In genomic region chr22:49950396-49950994, GRCh38 we compare ENCODE assay signal across 14 cellular contexts. TPM values are rescaled to one million over a fixed set of nuclear protein-coding genes. Genes with fewer than 3 reads are reported as not detected.
DNase-seq lines count a peak whose midpoint lies in the region; ATAC-seq and TF ChIP-seq lines count a peak whose summit lies in the region.
"Had no signal": no experiment of that assay in that cellular context is flagged by ENCODE, and none has a peak within 500 bp of the region (broad histone marks: within the 10 kb centered on the region; RNA-seq: fewer than 3 reads in every experiment).

No MANE protein-coding gene starts in this region.

- no peak for TF ChIP-seq POLR2A in testis (IDR thresholded peaks at IDR 0.05)

- H3K9me3 Mint-ChIP-seq in naive thymus-derived CD4-positive, alpha-beta T cell: peaks cover 0 to 3% (median 0%) of the 10 kb centered on the region in 11 donors
- H3K9me3 Mint-ChIP-seq: CD4-positive, CD25-positive, alpha-beta regulatory T cell; GM23338 had no signal

- no peaks in the 10 kb centered on the region for H3K27me3 Mint-ChIP-seq in naive thymus-derived CD4-positive, alpha-beta T cell
- H3K27me3 Mint-ChIP-seq: CD4-positive, CD25-positive, alpha-beta regulatory T cell had no signal

- H3K79me2 ChIP-seq in PC-9 (ENCODE audit: low read depth): no peaks in the 10 kb centered on the region

- H3K27ac ChIP-seq in PC-9: peak overlapping the region; percentile 57
- H3K27ac ChIP-seq in epithelial cell of prostate: peak overlapping the region; percentile 81
- H3K27ac ChIP-seq in neutrophil: peak overlapping the region; percentile 98
- peak overlapping the region; percentile 84 for H3K27ac ChIP-seq in urinary bladder (ENCODE audit: low read depth)
- no peak overlapping the region for H3K27ac ChIP-seq in naive thymus-derived CD4-positive, alpha-beta T cell (ENCODE audit: low read depth, low read length)
- H3K27ac ChIP-seq in testis: no peak overlapping the region

- intact Hi-C loops in PC-9 (cut with micrococcal nuclease; ENCODE audit: unreplicated experiment) (no loop called here), testis (cut with DNase I; ENCODE audit: low total_unique reads) (no loop called here)
- intact Hi-C loops in naive thymus-derived CD4-positive, alpha-beta T cell (cut with micrococcal nuclease): no loop called here

- peak overlapping the region; percentile 50 for H3K4me2 ChIP-seq in PC-9
- H3K4me2 ChIP-seq: GM23338 had no signal

- H3K9me2 ChIP-seq in PC-9 (ENCODE audit: insufficient read depth): no peaks in the 10 kb centered on the region

- no peak for ATAC-seq in naive thymus-derived CD4-positive, alpha-beta T cell
- ATAC-seq: GM23338, SK-N-SH treated with all-trans-retinoic acid at 6 μM for 48 hours had no signal

- no peak overlapping the region for H3K27ac Mint-ChIP-seq in naive thymus-derived CD4-positive, alpha-beta T cell
- H3K27ac Mint-ChIP-seq: CD4-positive, CD25-positive, alpha-beta regulatory T cell; GM23338 had no signal

- H3K4me1 ChIP-seq in PC-9 (replicated peaks; ENCODE audit: insufficient read depth) (peaks cover 43% of the 10 kb centered on the region), neutrophil (ENCODE audit: control insufficient read depth in 1 of 2, insufficient read depth in 1 of 2, low read depth in 1 of 2, low read length in 1 of 2) (peaks cover 47 to 54% of the 10 kb centered on the region in 2 experiments), urinary bladder (ENCODE audit: insufficient read depth) (no peaks in the 10 kb centered on the region), testis (peaks cover 16% of the 10 kb centered on the region)
- peaks cover 9 to 17% of the 10 kb centered on the region in 2 donors for H3K4me1 ChIP-seq in naive thymus-derived CD4-positive, alpha-beta T cell (ENCODE audit: control insufficient read depth in 2 of 2, insufficient read depth in 2 of 2, low read length in 2 of 2)

- CTCF ChIA-PET in PC-9 (lab: Charles Lee): interaction anchor here (0.5 to 0.7 kb wide), 3 partner anchors 11 to 738 kb away, joined by 3 to 6 read pairs (median 4); no protein-coding TSS in a partner anchor
- CTCF ChIA-PET in naive thymus-derived CD4-positive, alpha-beta T cell (lab: Charles Lee): interaction anchor here (0.9 kb wide), 1 partner anchor 41 kb away, joined by 3 read pairs; no protein-coding TSS in a partner anchor

- no peak overlapping the region for H2AFZ ChIP-seq in PC-9
- H2AFZ ChIP-seq: GM23338 had no signal

- 81% methylated on average over 18 of the region's 18 CpGs for WGBS in urinary bladder
- 89 to 92% methylated on average over 11 to 18 of the region's 18 CpGs for WGBS in testis, 2 donors

- peaks cover 0 to 2% (median 0%) of the 10 kb centered on the region in 5 donors for H3K36me3 Mint-ChIP-seq in naive thymus-derived CD4-positive, alpha-beta T cell
- H3K36me3 Mint-ChIP-seq: CD4-positive, CD25-positive, alpha-beta regulatory T cell had no signal

- no peak for TF ChIP-seq CTCF in PC-9 (conservative IDR thresholded peaks at IDR 0.05)
- no peak for TF ChIP-seq CTCF in neutrophil (IDR thresholded peaks at IDR 0.05)
- no peak for TF ChIP-seq CTCF in testis (IDR thresholded peaks at IDR 0.05)

- H4K20me1 ChIP-seq in PC-9 (ENCODE audit: insufficient read depth): no peaks in the 10 kb centered on the region

- POLR2A ChIA-PET in PC-9 (lab: Charles Lee; ENCODE audit: unreplicated experiment): interaction anchor here (1.0 to 1.6 kb wide), 2 partner anchors 14 to 16 kb away, joined by 4 to 9 read pairs; no protein-coding TSS in a partner anchor
- POLR2A ChIA-PET in naive thymus-derived CD4-positive, alpha-beta T cell (lab: Charles Lee): interaction anchor here (0.7 to 1.5 kb wide), 2 partner anchors 12 to 120 kb away, joined by 3 to 5 read pairs; no protein-coding TSS in a partner anchor

- no peak for DNase-seq in PC-9
- no peak for DNase-seq in epithelial cell of prostate (ENCODE audit: low read depth, low spot score)
- no peak for DNase-seq in NCI-H187 (lab: John Stamatoyannopoulos, UW)
- DNase-seq in naive thymus-derived CD4-positive, alpha-beta T cell: no peak
- no peak for DNase-seq in testis
- DNase-seq: activated CD4-positive, alpha-beta T cell treated with anti-CD3 and anti-CD28 coated beads, Interleukin-2, amount 50 U/mL, for 48 hours; caudate nucleus; CD4-positive, CD25-positive, alpha-beta regulatory T cell; EL; stimulated activated naive CD4-positive, alpha-beta T cell had no signal

- H3K36me3 ChIP-seq in PC-9 (ENCODE audit: low read depth): no peaks in the 10 kb centered on the region
- H3K36me3 ChIP-seq in neutrophil: no peaks in the 10 kb centered on the region
- no peaks in the 10 kb centered on the region for H3K36me3 ChIP-seq in urinary bladder (ENCODE audit: insufficient read depth)
- H3K36me3 ChIP-seq in naive thymus-derived CD4-positive, alpha-beta T cell (ENCODE audit: control insufficient read depth in 2 of 3, insufficient read depth in 3 of 3, low read length in 3 of 3): no peaks in the 10 kb centered on the region
- H3K36me3 ChIP-seq in testis (ENCODE audit: low read depth, missing control alignments): no peaks in the 10 kb centered on the region

- peaks cover 29% of the 10 kb centered on the region for H3F3A ChIP-seq in PC-9 (ENCODE audit: insufficient read depth, low read depth)

- no peaks in the 10 kb centered on the region for H3K9me3 ChIP-seq in PC-9 (ENCODE audit: insufficient read depth, low read depth)
- H3K9me3 ChIP-seq in neutrophil: no peaks in the 10 kb centered on the region
- no peaks in the 10 kb centered on the region for H3K9me3 ChIP-seq in naive thymus-derived CD4-positive, alpha-beta T cell (ENCODE audit: control insufficient read depth in 2 of 3, low read length in 3 of 3)
- no peaks in the 10 kb centered on the region for H3K9me3 ChIP-seq in testis

- no peak overlapping the region for H3K4me3 Mint-ChIP-seq in naive thymus-derived CD4-positive, alpha-beta T cell
- H3K4me3 Mint-ChIP-seq: CD4-positive, CD25-positive, alpha-beta regulatory T cell; GM23338 had no signal

- no peak overlapping the region for H3K4me3 ChIP-seq in PC-9
- H3K4me3 ChIP-seq in neutrophil (ENCODE audit: low read depth in 1 of 2, low read length in 1 of 2): peak overlapping the region in 1 of 2 experiments; percentile 8
- no peak overlapping the region for H3K4me3 ChIP-seq in urinary bladder (ENCODE audit: low read depth, low read length)
- no peak overlapping the region for H3K4me3 ChIP-seq in naive thymus-derived CD4-positive, alpha-beta T cell (ENCODE audit: low read length)
- no peak overlapping the region for H3K4me3 ChIP-seq in testis
- H3K4me3 ChIP-seq: GM23338 had no signal

- H3K27me3 ChIP-seq in PC-9 (ENCODE audit: insufficient read depth, low read depth) (no peaks in the 10 kb centered on the region), neutrophil (no peaks in the 10 kb centered on the region), testis (no peaks in the 10 kb centered on the region)
- H3K27me3 ChIP-seq in naive thymus-derived CD4-positive, alpha-beta T cell (ENCODE audit: control insufficient read depth in 2 of 2, insufficient read depth in 2 of 2, low read length in 2 of 2): no peaks in the 10 kb centered on the region

- no TSS peak for BruUV-seq in PC-9 (replicated peaks; lab: Mats Ljungman, UMichigan)

- peaks cover 4 to 14% (median 6%) of the 10 kb centered on the region in 7 donors for H3K4me1 Mint-ChIP-seq in naive thymus-derived CD4-positive, alpha-beta T cell

RNA-seq across cellular contexts. Expression of gene PIM3, which starts 10.1 kb away (rescaled TPM):
- total RNA-seq in PC-9 (2021): 67.0 and 84.8 TPM in 2 replicates
- total RNA-seq in urinary bladder: 17.1 TPM
- 74.5 TPM for polyA plus RNA-seq in urinary bladder
- total RNA-seq in naive thymus-derived CD4-positive, alpha-beta T cell: 100 to 1,000 TPM in 2 of 5 experiments, 10 to 100 TPM in 3; 44.4 to 164 (median 78.3) TPM
- polyA plus RNA-seq in naive thymus-derived CD4-positive, alpha-beta T cell: 10 to 100 TPM; 21.3 to 38.8 TPM
- total RNA-seq in testis: 10 to 100 TPM; 68.2 to 89.9 TPM
- polyA plus RNA-seq in testis (ENCODE audit: insufficient read depth, low read depth, low replicate concordance): 50.8 TPM

RNA-seq across cellular contexts. Expression of gene CRELD2, which starts 32.1 kb away (rescaled TPM):
- 30.7 and 34.1 TPM in 2 replicates for total RNA-seq in PC-9 (2021)
- total RNA-seq in urinary bladder: 19.3 TPM
- 37.3 TPM for polyA plus RNA-seq in urinary bladder
- total RNA-seq in naive thymus-derived CD4-positive, alpha-beta T cell: 10 to 100 TPM; 19.7 to 80.9 (median 28.5) TPM
- 10 to 100 TPM; 37.3 to 39.1 TPM for polyA plus RNA-seq in naive thymus-derived CD4-positive, alpha-beta T cell
- total RNA-seq in testis: 10 to 100 TPM; 57.9 to 64.2 TPM
- 58.3 TPM for polyA plus RNA-seq in testis (ENCODE audit: insufficient read depth, low read depth, low replicate concordance)

RNA-seq across cellular contexts. Expression of gene ALG12, which starts 32.3 kb away (rescaled TPM):
- 16.8 and 19.2 TPM in 2 replicates for total RNA-seq in PC-9 (2021)
- total RNA-seq in urinary bladder: 20.4 TPM
- 18.5 TPM for polyA plus RNA-seq in urinary bladder
- total RNA-seq in naive thymus-derived CD4-positive, alpha-beta T cell: 10 to 100 TPM; 16.2 to 22.4 (median 19.5) TPM
- polyA plus RNA-seq in naive thymus-derived CD4-positive, alpha-beta T cell: 10 to 100 TPM; 10.4 to 21.2 TPM
- total RNA-seq in testis: 10 to 100 TPM; 11.9 to 18.3 TPM
- polyA plus RNA-seq in testis (ENCODE audit: insufficient read depth, low read depth, low replicate concordance): 10.6 TPM

Comparison
In these comparisons a context has a peak if more than half of its experiments do, and no peak if none do; other contexts are left out.
1. H3K27ac ChIP-seq: peak in PC-9 (single experiment), epithelial cell of prostate (single experiment), neutrophil (single experiment) and urinary bladder (single experiment); none in naive thymus-derived CD4-positive, alpha-beta T cell (single experiment) and testis (0 of 2).